ENCODE assay signal across 8 cellular contexts in genomic region chr1:84478876-84479868, GRCh38. TPM values are rescaled to one million over a fixed set of nuclear protein-coding genes. Genes with fewer than 3 reads are reported as not detected.
A peak's percentile ranks its signal among the peaks of the same experiment; 100 is the strongest.
DNase-seq lines count a peak whose midpoint lies in the region; ATAC-seq and TF ChIP-seq lines count a peak whose summit lies in the region.

Gene RPF1, plus strand, starts transcription at chr1:84479266. Its CDS starts 16 bp downstream, at chr1:84479282.

- no peaks in the 10 kb centered on the region for H3K9me3 ChIP-seq in GM23248 (ENCODE audit: low read depth)

- peaks cover 14% of the 10 kb centered on the region for H3K9me3 Mint-ChIP-seq in nephron

- H3F3A ChIP-seq in GM23248 (ENCODE audit: insufficient read depth) = no peaks in the 10 kb centered on the region

- POLR2A ChIA-PET in RWPE1 (lab: Yijun Ruan, JAX; ENCODE audit: low non-redundant PET) = no interaction called here

- H3K27me3 ChIP-seq in GM23248 (replicated peaks; ENCODE audit: insufficient read depth) = no peaks in the 10 kb centered on the region

- H3K36me3 Mint-ChIP-seq in nephron (ENCODE audit: low read depth) = peaks cover 36% of the 10 kb centered on the region

- H3K27ac ChIP-seq in GM23248 = peak within 1 kb of the TSS; percentile 87
- peak within 1 kb of the TSS; percentile 91 for H3K27ac ChIP-seq in RWPE1

- H3K4me3 Mint-ChIP-seq in nephron = peak within 1 kb of the TSS; percentile 99 to 100 (median 100)

- H4K20me1 ChIP-seq in GM23248 (ENCODE audit: insufficient read depth) = no peaks in the 10 kb centered on the region

- peak within 1 kb of the TSS; percentile 87 for H3K9ac ChIP-seq in GM23248

- peaks cover 23% of the 10 kb centered on the region for H3K4me1 ChIP-seq in GM23248 (ENCODE audit: insufficient read depth)

- H3K9me2 ChIP-seq in GM23248 (ENCODE audit: insufficient read depth) = no peaks in the 10 kb centered on the region

- ATAC-seq in stimulated activated naive CD8-positive, alpha-beta T cell treated with anti-CD3 and anti-CD28 coated beads, Interleukin-15, Interleukin-2, amounts not matched to agents 100 U/mL and 50 U/mL, for 24 hours = peak; percentile 96

- CTCF ChIA-PET in RWPE1 (lab: Yijun Ruan, JAX) = interaction anchor here (0.6 kb wide), 2 partner anchors 214 to 375 kb away, joined by 3 read pairs; no protein-coding TSS in a partner anchor

- H3K36me3 ChIP-seq in GM23248 (ENCODE audit: low read depth) = peaks cover 8% of the 10 kb centered on the region

- no peak for TF ChIP-seq CTCF in RWPE1 (conservative IDR thresholded peaks at IDR 0.05; ENCODE audit: low read depth)
- TF ChIP-seq CTCF in fibroblast of the aortic adventitia (IDR thresholded peaks at IDR 0.05; ENCODE audit: insufficient read depth, low read length) = no peak
- no peak for TF ChIP-seq CTCF in nephron (IDR thresholded peaks at IDR 0.05; ENCODE audit: unreplicated experiment in 3 of 3)

- in situ Hi-C loops in GM23248 (cut with MboI) = loop anchor here (25.0 kb wide), 1 partner anchor 458 kb away; no protein-coding TSS in a partner anchor

- peak within 1 kb of the TSS; percentile 95 for H3K4me2 ChIP-seq in GM23248 (ENCODE audit: unreplicated experiment)

- peaks cover 46% of the 10 kb centered on the region for H3K27me3 Mint-ChIP-seq in nephron (ENCODE audit: low read depth)

- peak within 1 kb of the TSS; percentile 94 for H3K4me3 ChIP-seq in GM23248
- H3K4me3 ChIP-seq in fibroblast of the aortic adventitia (ENCODE audit: low read depth, low read length) = peak within 1 kb of the TSS; percentile 85

- DNase-seq in EH (ENCODE audit: low read depth) (peak; percentile 86), GM23248 (peak; percentile 92), Kasumi-1 (lab: John Stamatoyannopoulos, UW) (peak; percentile 85 to 87), RWPE1 (ENCODE audit: low spot score) (peak; percentile 71), fibroblast of the aortic adventitia (ENCODE audit: low read depth) (peak; percentile 85)
- peak; percentile 68 for DNase-seq in activated T-helper 9 cell treated with anti-CD3 and anti-CD28 coated beads, Interleukin-2, amount 50 U/mL, for 16 hours (ENCODE audit: low read depth)
- DNase-seq in stimulated activated naive CD8-positive, alpha-beta T cell treated with anti-CD3 and anti-CD28 coated beads, Interleukin-15, Interleukin-2, amounts not matched to agents 100 U/mL and 50 U/mL, for 24 hours = peak; percentile 76

- H3K27ac Mint-ChIP-seq in nephron = peak within 1 kb of the TSS; percentile 96 to 99 (median 98)

- WGBS in GM23248 (ENCODE audit: low coverage in 1 of 2, low lambda C conversion rate in 2 of 2, missing lambda C conversion rate in 2 of 2), 2 experiments = 1 to 3% methylated on average over 51 of the region's 51 CpGs

- peak within 1 kb of the TSS; percentile 97 for H2AFZ ChIP-seq in GM23248

- peaks cover 32% of the 10 kb centered on the region for H3K4me1 Mint-ChIP-seq in nephron

- H3K79me2 ChIP-seq in GM23248 (ENCODE audit: insufficient read depth) = peaks cover 48% of the 10 kb centered on the region

RNA-seq across cellular contexts. Expression of gene RPF1, which starts in this region (rescaled TPM):
- 18.8 and 33.0 TPM in 2 replicates for total RNA-seq in GM23248 (2014; rRNA removed; shearing (Covaris generic))
- 29.6 and 32.6 TPM in 2 replicates for polyA plus RNA-seq in GM23248 (2016; fragmentation: Nextera tagmentation; extraction: Ambion mirVana)
- 17.9 and 51.6 TPM in 2 replicates for total RNA-seq in fibroblast of the aortic adventitia (ENCODE audit: low replicate concordance)

Comparison
In these comparisons a context has a peak if more than half of its experiments do, and no peak if none do; other contexts are left out.
1. Peak in every context shown above with its lines: DNase-seq, ATAC-seq, H3K4me3 ChIP-seq and H3K27ac ChIP-seq.